Comparison of ENCODE assay signal across 8 cellular contexts in the genomic region with DNA sequence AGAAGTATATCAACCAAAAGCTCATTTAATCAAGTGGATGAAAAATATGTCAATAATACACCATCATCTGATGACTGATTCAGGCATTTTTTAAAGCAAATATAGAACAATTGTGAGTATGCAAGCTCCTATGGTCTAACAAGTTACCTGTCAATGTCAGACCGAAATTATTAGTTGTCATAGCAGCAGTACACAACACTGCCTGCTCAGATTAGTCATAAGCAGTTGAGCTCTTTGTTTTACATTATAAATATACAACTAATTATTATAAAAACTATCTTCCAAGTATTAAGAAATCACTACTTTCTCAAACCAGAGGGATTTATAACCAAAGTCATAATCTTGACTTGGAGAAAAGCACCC.
A peak's percentile ranks its signal among the peaks of the same experiment; 100 is the strongest.
DNase-seq lines count a peak whose midpoint lies in the region; ATAC-seq and TF ChIP-seq lines count a peak whose summit lies in the region.

No MANE protein-coding gene starts in this region.

- H3K36me3 Mint-ChIP-seq in activated naive CD4-positive, alpha-beta T cell treated with anti-CD3 and anti-CD28 coated beads, Interleukin-2, amount 50 U/mL, for 24 hours, result peaks cover 32% of the 10 kb centered on the region

- WGBS in GM23248 (ENCODE audit: low coverage in 1 of 2, low lambda C conversion rate in 2 of 2, missing lambda C conversion rate in 2 of 2), 2 experiments, result 88 to 90% methylated on average over 1 of the region's 1 CpG

- H3K79me2 ChIP-seq in GM23248 (ENCODE audit: insufficient read depth), result no peaks in the 10 kb centered on the region; the same call in 1 of the 2 replicates

- H3K9ac ChIP-seq in mucosa of rectum (ENCODE audit: low read depth in 1 of 2, low read length in 2 of 2) (no peak overlapping the region), GM23248 (no peak overlapping the region)

- no peaks in the 10 kb centered on the region for H3K9me2 ChIP-seq in GM23248 (ENCODE audit: insufficient read depth)

- no peaks in the 10 kb centered on the region for H3K27me3 Mint-ChIP-seq in activated naive CD4-positive, alpha-beta T cell treated with anti-CD3 and anti-CD28 coated beads, Interleukin-2, amount 50 U/mL, for 24 hours

- H3K4me2 ChIP-seq in GM23248 (ENCODE audit: unreplicated experiment), result no peak overlapping the region

- TF ChIP-seq CTCF in breast epithelium (IDR thresholded peaks at IDR 0.05), result no peak

- no peaks in the 10 kb centered on the region for H3F3A ChIP-seq in GM23248 (ENCODE audit: insufficient read depth)

- H3K9me3 Mint-ChIP-seq in activated naive CD4-positive, alpha-beta T cell treated with anti-CD3 and anti-CD28 coated beads, Interleukin-2, amount 50 U/mL, for 24 hours, result peaks cover under 1% of the 10 kb centered on the region

- H3K4me3 ChIP-seq in breast epithelium, result no peak overlapping the region
- H3K4me3 ChIP-seq in mucosa of rectum (ENCODE audit: low read length in 2 of 2), result peak overlapping the region in 1 of 2 donors; percentile 5
- H3K4me3 ChIP-seq in GM23248, result no peak overlapping the region

- no peak overlapping the region for H2AFZ ChIP-seq in GM23248

- H3K27ac ChIP-seq in breast epithelium, result peak overlapping the region; percentile 72 to 77
- peak overlapping the region; percentile 70 to 72 for H3K27ac ChIP-seq in mucosa of rectum (ENCODE audit: low read depth in 2 of 2, low read length in 2 of 2)
- no peak overlapping the region for H3K27ac ChIP-seq in GM23248

- peaks cover 0 to 5% of the 10 kb centered on the region in 2 donors for H3K4me1 ChIP-seq in breast epithelium
- H3K4me1 ChIP-seq in mucosa of rectum (ENCODE audit: control insufficient read depth in 2 of 2, insufficient read depth in 2 of 2, low read length in 2 of 2), result peaks cover 39 to 45% of the 10 kb centered on the region in 2 donors
- peaks cover 4% of the 10 kb centered on the region; the same call in 1 of the 2 replicates for H3K4me1 ChIP-seq in GM23248 (ENCODE audit: insufficient read depth)

- H3K9me3 ChIP-seq in breast epithelium, result no peaks in the 10 kb centered on the region
- H3K9me3 ChIP-seq in mucosa of rectum (ENCODE audit: control insufficient read depth in 2 of 2, low read length in 2 of 2), result no peaks in the 10 kb centered on the region
- H3K9me3 ChIP-seq in GM23248 (ENCODE audit: low read depth), result no peaks in the 10 kb centered on the region

- no peaks in the 10 kb centered on the region for H3K27me3 ChIP-seq in breast epithelium
- no peaks in the 10 kb centered on the region for H3K27me3 ChIP-seq in mucosa of rectum (ENCODE audit: control insufficient read depth in 2 of 2, insufficient read depth in 2 of 2, low read length in 2 of 2)
- no peaks in the 10 kb centered on the region for H3K27me3 ChIP-seq in GM23248 (replicated peaks; ENCODE audit: insufficient read depth)

- no peaks in the 10 kb centered on the region for H4K20me1 ChIP-seq in GM23248 (ENCODE audit: insufficient read depth)

- in situ Hi-C loops in GM23248 (cut with MboI), result no loop called here

- DNase-seq in activated naive CD4-positive, alpha-beta T cell treated with anti-CD3 and anti-CD28 coated beads, Interleukin-2, amount 50 U/mL, for 16 hours, result no peak
- DNase-seq in breast epithelium (ENCODE audit: low spot score in 2 of 2), result no peak
- no peak for DNase-seq in ecto neural progenitor cell (ENCODE audit: low spot score)
- DNase-seq in GM23248, result no peak
- DNase-seq in NCI-H526 treated with DMSO at 0.1 percent for 48 hours (lab: John Stamatoyannopoulos, UW), result no peak

- intact Hi-C loops in breast epithelium (cut with DNase I; ENCODE audit: low total_unique reads), result no loop called here

- ATAC-seq in GM18498 (IDR thresholded peaks at IDR 0.05; ENCODE audit: unreplicated experiment), result no peak

- H3K4me1 Mint-ChIP-seq in activated naive CD4-positive, alpha-beta T cell treated with anti-CD3 and anti-CD28 coated beads, Interleukin-2, amount 50 U/mL, for 24 hours, result peaks cover 98% of the 10 kb centered on the region

- TF ChIP-seq POLR2A in breast epithelium (IDR thresholded peaks at IDR 0.05), result no peak

- peak overlapping the region; percentile 73 for H3K4me3 Mint-ChIP-seq in activated naive CD4-positive, alpha-beta T cell treated with anti-CD3 and anti-CD28 coated beads, Interleukin-2, amount 50 U/mL, for 24 hours

- H3K36me3 ChIP-seq in breast epithelium (no peaks in the 10 kb centered on the region), mucosa of rectum (ENCODE audit: control insufficient read depth in 2 of 2, insufficient read depth in 2 of 2, low read length in 2 of 2) (no peaks in the 10 kb centered on the region), GM23248 (ENCODE audit: low read depth) (no peaks in the 10 kb centered on the region)

- H3K27ac Mint-ChIP-seq in activated naive CD4-positive, alpha-beta T cell treated with anti-CD3 and anti-CD28 coated beads, Interleukin-2, amount 50 U/mL, for 24 hours, result peak overlapping the region; percentile 52
